ENCODE assay signal across 35 cellular contexts in the genomic region with DNA sequence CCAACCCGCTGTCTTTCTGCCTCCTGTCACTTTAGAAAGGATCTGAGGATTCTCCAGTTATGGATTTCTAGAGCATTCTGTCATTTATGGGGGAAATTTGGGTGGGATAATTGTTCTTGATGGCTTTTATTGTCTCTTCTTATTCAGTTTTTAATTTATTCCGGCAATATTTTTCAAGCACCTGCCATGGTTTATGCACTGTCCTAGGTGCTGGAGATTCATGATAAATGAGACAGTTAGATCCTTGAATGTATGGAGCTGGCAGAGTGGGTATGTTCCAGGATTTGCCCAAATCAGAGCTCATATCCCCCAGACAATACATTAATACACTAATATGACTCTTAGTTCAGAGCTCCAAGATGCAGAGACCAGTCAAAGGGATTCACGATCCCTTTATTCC.
"Had no signal": no experiment of that assay in that cellular context is flagged by ENCODE, and none has a peak within 500 bp of the region (broad histone marks: within the 10 kb centered on the region; RNA-seq: fewer than 3 reads in every experiment).

No MANE protein-coding gene starts in this region.

- H3K36me3 ChIP-seq: MG63 had no signal

- H3K4me3 ChIP-seq: MG63 had no signal

- H3K27me3 ChIP-seq: MG63 had no signal

- H3K9me3 ChIP-seq: MG63 had no signal

- DNase-seq: Karpas-422, Kasumi-1, MG63, MM.1S, MV-4-11, NCI-H1048, NCI-H1092, NCI-H1092 treated with DMSO at 0.1 percent for 48 hours, NCI-H1105, NCI-H1105 treated with DMSO at 0.1 percent for 48 hours, NCI-H1417, NCI-H1417 treated with DMSO at 0.1 percent for 48 hours, NCI-H1436, NCI-H1436 treated with DMSO at 0.1 percent for 48 hours, NCI-H146, NCI-H1694, NCI-H1694 treated with DMSO at 0.1 percent for 48 hours, NCI-H187, NCI-H187 treated with DMSO at 0.1 percent for 48 hours, NCI-H1930, NCI-H2029, NCI-H2029 treated with DMSO at 0.1 percent for 48 hours, NCI-H2081, NCI-H2081 treated with DMSO at 0.1 percent for 48 hours, NCI-H2107, NCI-H2171, NCI-H2171 treated with DMSO at 0.1 percent for 48 hours, NCI-H2227 treated with DMSO at 0.1 percent for 48 hours, NCI-H226, NCI-H345, NCI-H446, NCI-H446 treated with DMSO at 0.1 percent for 48 hours, NCI-H510A, NCI-H510A treated with DMSO at 0.1 percent for 48 hours, NCI-H524 had no signal
